ENCODE assay signal across 13 cellular contexts in genomic region chr21:25888711-25889110, GRCh38.
DNase-seq lines count a peak whose midpoint lies in the region; ATAC-seq and TF ChIP-seq lines count a peak whose summit lies in the region.
"Had no signal": no experiment of that assay in that cellular context is flagged by ENCODE, and none has a peak within 500 bp of the region (broad histone marks: within the 10 kb centered on the region; RNA-seq: fewer than 3 reads in every experiment).

No MANE protein-coding gene starts in this region.

- H3K27ac ChIP-seq in VCaP (peak overlapping the region; percentile 48), endodermal cell (ENCODE audit: low read depth, low read length) (no peak overlapping the region), right cardiac atrium (ENCODE audit: low read length) (no peak overlapping the region)
- H3K27ac ChIP-seq in CD8-positive, alpha-beta memory T cell (ENCODE audit: low read depth, low read length) = no peak overlapping the region
- H3K27ac ChIP-seq: C4-2B had no signal

- H3K4me3 Mint-ChIP-seq in Calu3 (ENCODE audit: low read depth, unreplicated experiment) = no peak overlapping the region
- H3K4me3 Mint-ChIP-seq in endodermal cell = no peak overlapping the region
- H3K4me3 Mint-ChIP-seq in nephron progenitor cell = no peak overlapping the region
- no peak overlapping the region for H3K4me3 Mint-ChIP-seq in CD8-positive, alpha-beta memory T cell
- no peak overlapping the region for H3K4me3 Mint-ChIP-seq in Caco-2 (ENCODE audit: unreplicated experiment)
- H3K4me3 Mint-ChIP-seq: CD4-positive, alpha-beta memory T cell had no signal

- H3K9ac ChIP-seq in endodermal cell (ENCODE audit: extremely low read depth, low read length, poor library complexity, severe bottlenecking) = no peak overlapping the region

- intact Hi-C loops in Calu3 (cut with micrococcal nuclease; ENCODE audit: unreplicated experiment) (loop anchor here (1.0 kb wide), 1 partner anchor 46 kb away; no protein-coding TSS in a partner anchor), right cardiac atrium (cut with DNase I) (loop anchor here in 1 of 4 donors (10.0 kb wide), 1 partner anchor 826 kb away; no protein-coding TSS in a partner anchor), Caco-2 (cut with micrococcal nuclease; ENCODE audit: unreplicated experiment) (no loop called here)

- H3K36me3 Mint-ChIP-seq in Calu3 (ENCODE audit: insufficient read depth, unreplicated experiment) (peaks cover 37% of the 10 kb centered on the region), endodermal cell (ENCODE audit: low read depth) (peaks cover 81% of the 10 kb centered on the region), nephron progenitor cell (ENCODE audit: low read depth) (peaks cover 89% of the 10 kb centered on the region), Caco-2 (ENCODE audit: insufficient read depth, unreplicated experiment) (peaks cover 68% of the 10 kb centered on the region)
- H3K36me3 Mint-ChIP-seq in CD8-positive, alpha-beta memory T cell = peaks cover 1 to 6% (median 4%) of the 10 kb centered on the region in 3 donors

- H3K27ac Mint-ChIP-seq in Calu3 (ENCODE audit: unreplicated experiment) (peak overlapping the region; percentile 81), endodermal cell (peak overlapping the region; percentile 5), nephron progenitor cell (peak overlapping the region; percentile 96), Caco-2 (ENCODE audit: unreplicated experiment) (no peak overlapping the region)
- H3K27ac Mint-ChIP-seq in CD8-positive, alpha-beta memory T cell = no peak overlapping the region

- no peaks in the 10 kb centered on the region for H3K9me3 Mint-ChIP-seq in Calu3 (ENCODE audit: low read depth, unreplicated experiment)
- H3K9me3 Mint-ChIP-seq in endodermal cell = peaks cover 2% of the 10 kb centered on the region
- peaks cover 11% of the 10 kb centered on the region for H3K9me3 Mint-ChIP-seq in nephron progenitor cell
- H3K9me3 Mint-ChIP-seq in CD8-positive, alpha-beta memory T cell = no peaks in the 10 kb centered on the region
- no peaks in the 10 kb centered on the region for H3K9me3 Mint-ChIP-seq in Caco-2 (ENCODE audit: unreplicated experiment)
- H3K9me3 Mint-ChIP-seq: CD4-positive, alpha-beta memory T cell had no signal

- no peak for ATAC-seq in right cardiac atrium

- no peaks in the 10 kb centered on the region for H3K4me1 ChIP-seq in endodermal cell (ENCODE audit: control insufficient read depth, insufficient read depth, low read length)
- H3K4me1 ChIP-seq in right cardiac atrium (ENCODE audit: control insufficient read depth, insufficient read depth, low read length) = peaks cover 5% of the 10 kb centered on the region
- H3K4me1 ChIP-seq in CD8-positive, alpha-beta memory T cell (ENCODE audit: insufficient read depth, low read length) = no peaks in the 10 kb centered on the region
- H3K4me1 ChIP-seq in Caco-2 = no peaks in the 10 kb centered on the region
- H3K4me1 ChIP-seq: BE2C, HAP-1 had no signal

- BruUV-seq in Calu3 (replicated peaks; lab: Mats Ljungman, UMichigan) = no TSS peak
- BruUV-seq in Caco-2 (replicated peaks; lab: Mats Ljungman, UMichigan) = no TSS peak

- CTCF ChIA-PET in Calu3 (lab: Charles Lee) (no interaction called here), Caco-2 (lab: Charles Lee) (no interaction called here)
- CTCF ChIA-PET in CD8-positive, alpha-beta memory T cell (lab: Charles Lee) = no interaction called here

- TF ChIP-seq CTCF in Calu3 (IDR thresholded peaks at IDR 0.05; ENCODE audit: unreplicated experiment) = no peak
- TF ChIP-seq CTCF in VCaP (conservative IDR thresholded peaks at IDR 0.05) = no peak
- TF ChIP-seq CTCF in endodermal cell (conservative IDR thresholded peaks at IDR 0.05) = no peak
- TF ChIP-seq CTCF in nephron progenitor cell (IDR thresholded peaks at IDR 0.05) = no peak
- no peak for TF ChIP-seq CTCF in Caco-2 (IDR thresholded peaks at IDR 0.05; ENCODE audit: insufficient read depth in 1 of 2, low read depth in 1 of 2, low read length in 1 of 2, severe bottlenecking in 1 of 2, unreplicated experiment in 1 of 2)

- peaks cover 92% of the 10 kb centered on the region for H3K36me3 ChIP-seq in endodermal cell (ENCODE audit: control insufficient read depth, insufficient read depth, low read length)
- H3K36me3 ChIP-seq in CD8-positive, alpha-beta memory T cell (ENCODE audit: insufficient read depth, low read length) = no peaks in the 10 kb centered on the region
- H3K36me3 ChIP-seq in Caco-2 (ENCODE audit: control insufficient read depth, insufficient read depth, low read length) = peaks cover 2% of the 10 kb centered on the region

- 87 to 90% methylated on average over 8 to 9 of the region's 9 CpGs for WGBS in endodermal cell (ENCODE audit: insufficient coverage in 1 of 2, insufficient read length in 1 of 2), 2 experiments
- 81% methylated on average over 9 of the region's 9 CpGs for WGBS in right cardiac atrium

- H3K4me3 ChIP-seq in endodermal cell (ENCODE audit: low read length) (no peak overlapping the region), right cardiac atrium (ENCODE audit: low read length) (no peak overlapping the region), Caco-2 (ENCODE audit: low read depth, low read length) (no peak overlapping the region)
- no peak overlapping the region for H3K4me3 ChIP-seq in CD8-positive, alpha-beta memory T cell (ENCODE audit: low read length)
- H3K4me3 ChIP-seq: HAP-1 had no signal

- peaks cover 6% of the 10 kb centered on the region for H3K9me3 ChIP-seq in endodermal cell (ENCODE audit: control insufficient read depth, low read length)
- H3K9me3 ChIP-seq in right cardiac atrium (ENCODE audit: control insufficient read depth, low read length) = no peaks in the 10 kb centered on the region
- no peaks in the 10 kb centered on the region for H3K9me3 ChIP-seq in CD8-positive, alpha-beta memory T cell (ENCODE audit: low read length)
- no peaks in the 10 kb centered on the region for H3K9me3 ChIP-seq in Caco-2
- H3K9me3 ChIP-seq: BE2C, HAP-1 had no signal

- no peaks in the 10 kb centered on the region for H3K27me3 Mint-ChIP-seq in Calu3 (ENCODE audit: unreplicated experiment)
- H3K27me3 Mint-ChIP-seq in endodermal cell (ENCODE audit: insufficient read depth) = no peaks in the 10 kb centered on the region
- H3K27me3 Mint-ChIP-seq in nephron progenitor cell (ENCODE audit: low read depth, poor library complexity) = no peaks in the 10 kb centered on the region
- H3K27me3 Mint-ChIP-seq in CD8-positive, alpha-beta memory T cell = peaks cover 8 to 16% of the 10 kb centered on the region in 2 donors
- H3K27me3 Mint-ChIP-seq in Caco-2 (ENCODE audit: insufficient read depth, unreplicated experiment) = no peaks in the 10 kb centered on the region
- H3K27me3 Mint-ChIP-seq: CD4-positive, alpha-beta memory T cell had no signal

- DNase-seq in Calu3 (no peak), endodermal cell (no peak), nephron progenitor cell (no peak), right cardiac atrium (no peak), Caco-2 (no peak)
- no peak for DNase-seq in CD8-positive, alpha-beta memory T cell
- DNase-seq: BE2C; CD4-positive, alpha-beta memory T cell; COR-L47; GF-D8 had no signal

- peaks cover 28% of the 10 kb centered on the region for H3K4me1 Mint-ChIP-seq in Calu3 (ENCODE audit: low read depth, unreplicated experiment)
- H3K4me1 Mint-ChIP-seq in endodermal cell = no peaks in the 10 kb centered on the region
- no peaks in the 10 kb centered on the region for H3K4me1 Mint-ChIP-seq in nephron progenitor cell
- H3K4me1 Mint-ChIP-seq in CD8-positive, alpha-beta memory T cell = no peaks in the 10 kb centered on the region
- peaks cover 6% of the 10 kb centered on the region for H3K4me1 Mint-ChIP-seq in Caco-2 (ENCODE audit: low read depth, unreplicated experiment)
- H3K4me1 Mint-ChIP-seq: CD4-positive, alpha-beta memory T cell had no signal

- POLR2A ChIA-PET in CD8-positive, alpha-beta memory T cell (lab: Charles Lee) = no interaction called here
- POLR2A ChIA-PET in Caco-2 (lab: Charles Lee) = no interaction called here

- H3K27me3 ChIP-seq in endodermal cell (ENCODE audit: control insufficient read depth, insufficient read depth, low read length, poor library complexity, severe bottlenecking) (no peaks in the 10 kb centered on the region), right cardiac atrium (ENCODE audit: control insufficient read depth, insufficient read depth) (no peaks in the 10 kb centered on the region), Caco-2 (replicated peaks; ENCODE audit: control insufficient read depth, insufficient read depth, low read length) (no peaks in the 10 kb centered on the region)
- no peaks in the 10 kb centered on the region for H3K27me3 ChIP-seq in CD8-positive, alpha-beta memory T cell (ENCODE audit: insufficient read depth, low read length, poor library complexity, severe bottlenecking)
- H3K27me3 ChIP-seq: BE2C had no signal

Comparison
In these comparisons a context has a peak if more than half of its experiments do, and no peak if none do; other contexts are left out.
1. H3K27ac Mint-ChIP-seq: peak in Calu3 (single experiment), endodermal cell (single experiment) and nephron progenitor cell (single experiment); none in CD8-positive, alpha-beta memory T cell (0 of 8) and Caco-2 (single experiment).